ENCODE assay signal across 34 cellular contexts in genomic region chr2:9203006-9203405, GRCh38. TPM values are rescaled to one million over a fixed set of nuclear protein-coding genes. Genes with fewer than 3 reads are reported as not detected.
"Had no signal": no experiment of that assay in that cellular context is flagged by ENCODE, and none has a peak within 500 bp of the region (broad histone marks: within the 10 kb centered on the region; RNA-seq: fewer than 3 reads in every experiment).

No MANE protein-coding gene starts in this region.

- H3K4me3 Mint-ChIP-seq: activated B cell treated with CpG ODN at 0.5 μM for 24 hours; activated CD8-positive, alpha-beta T cell treated with anti-CD3 and anti-CD28 coated beads for 36 hours; activated naive CD4-positive, alpha-beta T cell treated with anti-CD3 and anti-CD28 coated beads for 36 hours; activated naive CD4-positive, alpha-beta T cell treated with anti-CD3 and anti-CD28 coated beads, Interleukin-2, amount 50 U/mL, for 24 hours; activated naive CD8-positive, alpha-beta T cell treated with anti-CD3 and anti-CD28 coated beads for 36 hours; activated naive CD8-positive, alpha-beta T cell treated with anti-CD3 and anti-CD28 coated beads, Interleukin-2, amount 50 U/mL, for 24 hours; activated T-cell treated with anti-CD3 and anti-CD28 coated beads, Interleukin-2, amount 50 U/mL, for 4 hours; activated T-helper 1 cell treated with anti-CD3 and anti-CD28 coated beads, Interleukin-12 subunit alpha, Interleukin-12 subunit beta, Interleukin-2, Interleukin-4 antibody, amounts not matched to agents 30 ng/mL and 10 ng/mL and 1 ng/mL, durations not matched to agents 14 hours and 24 hours and 36 hours; effector memory CD8-positive, alpha-beta T cell; T-helper 17 cell; T-helper 2 cell treated with Interferon-gamma antibody and Interleukin-4, amounts not matched to agents 5 μg/mL and 100 μg/mL, for 36 hours had no signal

- H3K9me3 ChIP-seq: adrenal gland, body of pancreas, esophagus muscularis mucosa, gastrocnemius medialis, heart left ventricle had no signal

- H3K27ac Mint-ChIP-seq: activated B cell treated with CpG ODN at 0.5 μM for 24 hours; activated CD8-positive, alpha-beta T cell treated with anti-CD3 and anti-CD28 coated beads for 36 hours; activated naive CD4-positive, alpha-beta T cell treated with anti-CD3 and anti-CD28 coated beads for 36 hours; activated naive CD4-positive, alpha-beta T cell treated with anti-CD3 and anti-CD28 coated beads, Interleukin-2, amount 50 U/mL, for 24 hours; activated naive CD8-positive, alpha-beta T cell treated with anti-CD3 and anti-CD28 coated beads for 36 hours; activated naive CD8-positive, alpha-beta T cell treated with anti-CD3 and anti-CD28 coated beads, Interleukin-2, amount 50 U/mL, for 24 hours; activated T-helper 1 cell treated with anti-CD3 and anti-CD28 coated beads, Interleukin-12 subunit alpha, Interleukin-12 subunit beta, Interleukin-2, Interleukin-4 antibody, amounts not matched to agents 30 ng/mL and 10 ng/mL and 1 ng/mL, durations not matched to agents 14 hours and 24 hours and 36 hours; activated T-helper 2 cell treated with anti-CD3 and anti-CD28 coated beads, Interferon-gamma antibody, Interleukin-2, Interleukin-4, amounts not matched to agents 10 μg/mL and 5 μg/mL and 100 μg/mL, durations not matched to agents 14 hours and 24 hours and 36 hours; effector memory CD8-positive, alpha-beta T cell; T-helper 17 cell; T-helper 2 cell treated with Interferon-gamma antibody and Interleukin-4, amounts not matched to agents 5 μg/mL and 100 μg/mL, for 36 hours had no signal

- H3K36me3 ChIP-seq: adrenal gland, esophagus muscularis mucosa, gastrocnemius medialis, heart left ventricle, WERI-Rb-1 had no signal

- H3K4me3 ChIP-seq: adrenal gland, body of pancreas, esophagus muscularis mucosa, gastrocnemius medialis, heart left ventricle had no signal

- H3K27me3 ChIP-seq: adrenal gland, body of pancreas, esophagus muscularis mucosa, foreskin keratinocyte had no signal

- DNase-seq: activated B cell treated with CpG ODN at 0.5 μM for 24 hours; activated CD4-positive, alpha-beta T cell treated with anti-CD3 and anti-CD28 coated beads for 48 hours; activated CD4-positive, alpha-beta T cell treated with anti-CD3 and anti-CD28 coated beads, Interleukin-2, amount 50 U/mL, for 1 hour; activated CD4-positive, alpha-beta T cell treated with anti-CD3 and anti-CD28 coated beads, Interleukin-2, amount 50 U/mL, for 48 hours; activated CD8-positive, alpha-beta memory T cell treated with anti-CD3 and anti-CD28 coated beads for 24 hours; activated CD8-positive, alpha-beta T cell treated with anti-CD3 and anti-CD28 coated beads for 36 hours; activated effector memory CD4-positive, alpha-beta T cell treated with anti-CD3 and anti-CD28 coated beads, Interleukin-2, amount 50 U/mL, for 16 hours; activated naive CD4-positive, alpha-beta T cell treated with anti-CD3 and anti-CD28 coated beads for 36 hours; activated naive CD8-positive, alpha-beta T cell treated with anti-CD3 and anti-CD28 coated beads for 36 hours; activated naive CD8-positive, alpha-beta T cell treated with anti-CD3 and anti-CD28 coated beads, Interleukin-2, amount 50 U/mL, for 24 hours; activated T-cell treated with anti-CD3 and anti-CD28 coated beads, Interleukin-2, amount 50 U/mL, for 4 hours; adrenal gland; amygdala; aorta; body of pancreas; caudate nucleus; cortex of kidney; dermis blood vessel endothelial cell; effector CD4-positive, alpha-beta T cell; effector memory CD8-positive, alpha-beta T cell; erythroblast; foreskin keratinocyte; gastrocnemius medialis; glutamatergic neuron; heart left ventricle; T-helper 17 cell; T1000; WERI-Rb-1 had no signal

- H3K9me3 Mint-ChIP-seq: activated B cell treated with CpG ODN at 0.5 μM for 24 hours; activated CD8-positive, alpha-beta T cell treated with anti-CD3 and anti-CD28 coated beads for 36 hours; activated naive CD4-positive, alpha-beta T cell treated with anti-CD3 and anti-CD28 coated beads for 36 hours; activated naive CD4-positive, alpha-beta T cell treated with anti-CD3 and anti-CD28 coated beads, Interleukin-2, amount 50 U/mL, for 24 hours; activated naive CD8-positive, alpha-beta T cell treated with anti-CD3 and anti-CD28 coated beads for 36 hours; activated naive CD8-positive, alpha-beta T cell treated with anti-CD3 and anti-CD28 coated beads, Interleukin-2, amount 50 U/mL, for 24 hours; activated T-cell treated with anti-CD3 and anti-CD28 coated beads, Interleukin-2, amount 50 U/mL, for 4 hours; activated T-helper 1 cell treated with anti-CD3 and anti-CD28 coated beads, Interleukin-12 subunit alpha, Interleukin-12 subunit beta, Interleukin-2, Interleukin-4 antibody, amounts not matched to agents 30 ng/mL and 10 ng/mL and 1 ng/mL, durations not matched to agents 14 hours and 24 hours and 36 hours; activated T-helper 2 cell treated with anti-CD3 and anti-CD28 coated beads, Interferon-gamma antibody, Interleukin-2, Interleukin-4, amounts not matched to agents 10 μg/mL and 5 μg/mL and 100 μg/mL, durations not matched to agents 14 hours and 24 hours and 36 hours; effector memory CD8-positive, alpha-beta T cell; T-helper 2 cell treated with Interferon-gamma antibody and Interleukin-4, amounts not matched to agents 5 μg/mL and 100 μg/mL, for 36 hours had no signal

- ATAC-seq: activated CD4-positive, CD25-positive, alpha-beta regulatory T cell treated with anti-CD3 and anti-CD28 coated beads, Interleukin-2, amount 50 U/mL, for 24 hours; activated CD8-positive, alpha-beta T cell treated with anti-CD3 and anti-CD28 coated beads for 36 hours; activated naive CD8-positive, alpha-beta T cell treated with anti-CD3 and anti-CD28 coated beads, Interleukin-2, amount 50 U/mL, for 24 hours; activated T-cell treated with anti-CD3 and anti-CD28 coated beads, Interleukin-2, amount 50 U/mL, for 4 hours; body of pancreas; effector memory CD8-positive, alpha-beta T cell; foreskin keratinocyte; gastrocnemius medialis; heart left ventricle; T-helper 17 cell had no signal

- H3K36me3 Mint-ChIP-seq: activated naive CD4-positive, alpha-beta T cell treated with anti-CD3 and anti-CD28 coated beads, Interleukin-2, amount 50 U/mL, for 24 hours; activated naive CD8-positive, alpha-beta T cell treated with anti-CD3 and anti-CD28 coated beads for 36 hours had no signal

- H3K27ac ChIP-seq: adrenal gland, body of pancreas, esophagus muscularis mucosa, foreskin keratinocyte, gastrocnemius medialis, heart left ventricle, WERI-Rb-1 had no signal

RNA-seq across cellular contexts. Expression of gene ASAP2, which starts 3.6 kb away (rescaled TPM):
- total RNA-seq: activated B cell treated with CpG ODN at 0.5 μM for 24 hours; activated CD8-positive, alpha-beta T cell treated with anti-CD3 and anti-CD28 coated beads for 36 hours had no signal
